In the genomic region with DNA sequence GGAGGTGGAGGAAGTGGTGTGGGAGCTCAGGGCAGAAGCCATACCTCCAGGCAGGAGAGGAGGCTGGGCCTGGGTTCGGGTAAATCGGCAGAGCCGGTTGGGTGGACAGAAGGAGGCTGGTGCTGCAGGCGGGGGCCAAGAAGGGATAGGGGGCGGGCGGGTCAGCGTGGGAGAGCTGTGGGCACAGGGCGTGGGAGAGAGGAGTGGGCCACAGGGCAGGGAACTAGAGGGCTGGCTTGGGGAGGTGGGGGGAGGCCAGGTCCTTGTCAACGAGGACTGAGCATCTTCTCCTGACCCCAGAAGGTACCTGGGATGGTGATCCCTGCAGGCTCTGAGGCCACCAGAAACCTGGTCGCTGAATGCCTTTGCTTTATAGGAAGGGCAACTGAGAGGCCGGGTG, we compare ENCODE assay signal across 1 cellular context.
TF ChIP-seq lines count a peak whose summit lies in the region.

No MANE protein-coding gene starts in this region.

TF ChIP-seq in A549, 52 proteins besides CTCF, POLR2A, EP300 and RAD21 (continued from another document):
- TF ChIP-seq ATOH8 (CRISPR knock-in tag; IDR thresholded peaks at IDR 0.05; ENCODE audit: low read depth) (no peak), FOSB (CRISPR knock-in tag; IDR thresholded peaks at IDR 0.05) (no peak), PBX3 (IDR thresholded peaks at IDR 0.05) (no peak), FOXS1 (CRISPR knock-in tag; IDR thresholded peaks at IDR 0.05) (no peak), JUNB (IDR thresholded peaks at IDR 0.05) (no peak), RARB (CRISPR knock-in tag; IDR thresholded peaks at IDR 0.05) (no peak), MAX (IDR thresholded peaks at IDR 0.05) (no peak), POLR2AphosphoS2 (conservative IDR thresholded peaks at IDR 0.05; ENCODE audit: low read length) (no peak), KDM5A (IDR thresholded peaks at IDR 0.05) (no peak), SMC3 (IDR thresholded peaks at IDR 0.05) (no peak)
- TF ChIP-seq, protein P1, sequence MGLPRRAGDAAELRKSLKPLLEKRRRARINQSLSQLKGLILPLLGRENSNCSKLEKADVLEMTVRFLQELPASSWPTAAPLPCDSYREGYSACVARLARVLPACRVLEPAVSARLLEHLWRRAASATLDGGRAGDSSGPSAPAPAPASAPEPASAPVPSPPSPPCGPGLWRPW (IDR thresholded peaks at IDR 0.05): no peak
- TF ChIP-seq, protein P2, sequence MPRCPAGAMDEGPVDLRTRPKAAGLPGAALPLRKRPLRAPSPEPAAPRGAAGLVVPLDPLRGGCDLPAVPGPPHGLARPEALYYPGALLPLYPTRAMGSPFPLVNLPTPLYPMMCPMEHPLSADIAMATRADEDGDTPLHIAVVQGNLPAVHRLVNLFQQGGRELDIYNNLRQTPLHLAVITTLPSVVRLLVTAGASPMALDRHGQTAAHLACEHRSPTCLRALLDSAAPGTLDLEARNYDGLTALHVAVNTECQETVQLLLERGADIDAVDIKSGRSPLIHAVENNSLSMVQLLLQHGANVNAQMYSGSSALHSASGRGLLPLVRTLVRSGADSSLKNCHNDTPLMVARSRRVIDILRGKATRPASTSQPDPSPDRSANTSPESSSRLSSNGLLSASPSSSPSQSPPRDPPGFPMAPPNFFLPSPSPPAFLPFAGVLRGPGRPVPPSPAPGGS (IDR thresholded peaks at IDR 0.05): no peak
TF ChIP-seq in A549: peak in this region for 0.
